19 cellular contexts compared by ENCODE assay signal in genomic region chr17:68178831-68179230, GRCh38.
DNase-seq lines count a peak whose midpoint lies in the region; ATAC-seq, FAIRE-seq and TF ChIP-seq lines count a peak whose summit lies in the region.
"Had no signal": no experiment of that assay in that cellular context is flagged by ENCODE, and none has a peak within 500 bp of the region (broad histone marks: within the 10 kb centered on the region; RNA-seq: fewer than 3 reads in every experiment).

No MANE protein-coding gene starts in this region.

- no peak for TF ChIP-seq RAD21 in HepG2 (CRISPR knock-in tag; IDR thresholded peaks at IDR 0.05)

- TF ChIP-seq EP300 in HepG2 (IDR thresholded peaks at IDR 0.05; ENCODE audit: low read depth in 2 of 2, low read length in 2 of 2) = no peak
- TF ChIP-seq EP300 in HepG2 (CRISPR knock-in tag; IDR thresholded peaks at IDR 0.05; ENCODE audit: borderline replicate concordance) = no peak

- peaks cover 4% of the 10 kb centered on the region for H3K27me3 Mint-ChIP-seq in HFFc6 (ENCODE audit: insufficient read depth)
- H3K27me3 Mint-ChIP-seq: CD4-positive, alpha-beta memory T cell had no signal

- H3K27ac Mint-ChIP-seq in HFFc6 = no peak overlapping the region
- H3K27ac Mint-ChIP-seq: CD14-positive monocyte, H9 had no signal

- no peak overlapping the region for H3K9ac ChIP-seq in HepG2 (ENCODE audit: insufficient read depth, low read depth, low read length)
- H3K9ac ChIP-seq: BLaER1 had no signal

- no peaks in the 10 kb centered on the region for H3K36me3 ChIP-seq in HepG2 (replicated peaks in 1 of 2; ENCODE audit: control insufficient read depth in 1 of 2, insufficient read depth in 2 of 2, low read length in 2 of 2)
- no peaks in the 10 kb centered on the region for H3K36me3 ChIP-seq in right lobe of liver
- H3K36me3 ChIP-seq: BLaER1 had no signal

- ATAC-seq in HepG2 (0 out of 3 replicates have a peak, but pooled peaks have one; percentile 13), right lobe of liver (no peak), HG02642 (IDR thresholded peaks at IDR 0.05; ENCODE audit: poor library complexity, unreplicated experiment) (no peak)
- ATAC-seq: K562 had no signal

- H3K4me3 Mint-ChIP-seq in HFFc6 = no peak overlapping the region
- H3K4me3 Mint-ChIP-seq: CD14-positive monocyte, H9 had no signal

- WGBS in HepG2 (ENCODE audit: low lambda C conversion rate) = 31% methylated on average over 6 of the region's 6 CpGs
- 67% methylated on average over 1 of the region's 6 CpGs for WGBS in right lobe of liver (ENCODE audit: insufficient coverage, low coverage, low lambda C conversion rate, missing lambda C conversion rate)

- no peak overlapping the region for H3K4me2 ChIP-seq in HepG2 (ENCODE audit: low read depth, low read length)
- H3K4me2 ChIP-seq: BLaER1 had no signal

- no peaks in the 10 kb centered on the region for H3K9me3 Mint-ChIP-seq in HFFc6
- H3K9me3 Mint-ChIP-seq: H9 had no signal

- DNase-seq in HepG2 (ENCODE audit: low spot score) (no peak), right lobe of liver (no peak), cerebellar cortex (ENCODE audit: low spot score) (peak; percentile 52), iPS-NIHi7 (ENCODE audit: extremely low spot score) (peak; percentile 1), D341Med (ENCODE audit: low spot score) (no peak), HFFc6 (no peak), SKM-1 treated with dmso at 0.1 percent for 144 hours (lab: John Stamatoyannopoulos, UW; ENCODE audit: unreplicated experiment) (no peak)
- DNase-seq: 8988T; CD4-positive, alpha-beta memory T cell; EL; GDM1; H9; IMR-90 had no signal

- no peak overlapping the region for H2AFZ ChIP-seq in HepG2 (ENCODE audit: low read length)

- TF ChIP-seq POLR2A in HepG2 (IDR thresholded peaks at IDR 0.05; ENCODE audit: insufficient read depth in 1 of 2, low read depth in 2 of 2, low read length in 2 of 2) (no peak), right lobe of liver (IDR thresholded peaks at IDR 0.05) (no peak)

- no peak for TF ChIP-seq CTCF in HepG2 (CRISPR knock-in tag; IDR thresholded peaks at IDR 0.05)
- TF ChIP-seq CTCF in right lobe of liver (IDR thresholded peaks at IDR 0.05) = no peak
- TF ChIP-seq CTCF in HFFc6 (IDR thresholded peaks at IDR 0.05) = no peak

- H3K27me3 ChIP-seq in HepG2 (ENCODE audit: control insufficient read depth in 1 of 2, insufficient read depth in 2 of 2, low read length in 2 of 2) (peaks cover 0 to 24% of the 10 kb centered on the region in 2 experiments; a peak in 4 of 5 replicates), right lobe of liver (no peaks in the 10 kb centered on the region)
- H3K27me3 ChIP-seq: BLaER1 had no signal

- H3K9me3 ChIP-seq in HepG2 (ENCODE audit: low read length) = no peaks in the 10 kb centered on the region
- no peaks in the 10 kb centered on the region for H3K9me3 ChIP-seq in right lobe of liver

- H4K20me1 ChIP-seq in HepG2 (ENCODE audit: insufficient read depth, low read length) = no peaks in the 10 kb centered on the region
- H4K20me1 ChIP-seq: BLaER1 had no signal

- BruUV-seq in HepG2 (replicated peaks; lab: Mats Ljungman, UMichigan) = no TSS peak

- H3K4me1 ChIP-seq in HepG2 (ENCODE audit: insufficient read depth, low read length) = peaks cover 21% of the 10 kb centered on the region
- no peaks in the 10 kb centered on the region for H3K4me1 ChIP-seq in right lobe of liver

- no peaks in the 10 kb centered on the region; the same call in 1 of the 2 replicates for H3K36me3 Mint-ChIP-seq in HFFc6 (ENCODE audit: low read depth)
- H3K36me3 Mint-ChIP-seq: CD14-positive monocyte had no signal

- H3K4me1 Mint-ChIP-seq in HFFc6 (ENCODE audit: low read depth) = peaks cover 4% of the 10 kb centered on the region; the same call in 1 of the 2 replicates

- in situ Hi-C loops in HepG2 (cut with HindIII; ENCODE audit: extremely low pct_ligation_motif_present, low pct_unique_long_range_greater_than_20kb) = no loop called here

- CTCF ChIA-PET in HepG2 (lab: Yijun Ruan, JAX; ENCODE audit: low intra/inter-chr PET ratio, low total read pairs) = no interaction called here

- H3K27ac ChIP-seq in HepG2 (ENCODE audit: extremely low read length, insufficient read depth, low read length) (no peak overlapping the region), right lobe of liver (no peak overlapping the region)
- H3K27ac ChIP-seq: BLaER1, HL-60 had no signal

- H3K79me2 ChIP-seq in HepG2 (ENCODE audit: insufficient read depth, low read length) = no peaks in the 10 kb centered on the region

- POLR2A ChIA-PET in HepG2 (lab: Yijun Ruan, JAX) = no interaction called here

- intact Hi-C loops in HepG2 (cut with micrococcal nuclease; ENCODE audit: unreplicated experiment) = no loop called here
- intact Hi-C loops in right lobe of liver (cut with DNase I) = loop anchor here (10.0 kb wide), 1 partner anchor 286 kb away; no protein-coding TSS in a partner anchor

- H3K4me3 ChIP-seq in HepG2 (replicated peaks in 1 of 3; ENCODE audit: insufficient read depth in 1 of 3, low read depth in 2 of 3, low read length in 3 of 3) (no peak overlapping the region), right lobe of liver (no peak overlapping the region)
- H3K4me3 ChIP-seq: BLaER1, K562 had no signal

- no peak for FAIRE-seq in HepG2 (lab: Jason Lieb, UNC)
- FAIRE-seq: H1, K562 had no signal

TF ChIP-seq in HepG2, 621 proteins besides CTCF, POLR2A, EP300 and RAD21:
- TF ChIP-seq, protein P1, sequence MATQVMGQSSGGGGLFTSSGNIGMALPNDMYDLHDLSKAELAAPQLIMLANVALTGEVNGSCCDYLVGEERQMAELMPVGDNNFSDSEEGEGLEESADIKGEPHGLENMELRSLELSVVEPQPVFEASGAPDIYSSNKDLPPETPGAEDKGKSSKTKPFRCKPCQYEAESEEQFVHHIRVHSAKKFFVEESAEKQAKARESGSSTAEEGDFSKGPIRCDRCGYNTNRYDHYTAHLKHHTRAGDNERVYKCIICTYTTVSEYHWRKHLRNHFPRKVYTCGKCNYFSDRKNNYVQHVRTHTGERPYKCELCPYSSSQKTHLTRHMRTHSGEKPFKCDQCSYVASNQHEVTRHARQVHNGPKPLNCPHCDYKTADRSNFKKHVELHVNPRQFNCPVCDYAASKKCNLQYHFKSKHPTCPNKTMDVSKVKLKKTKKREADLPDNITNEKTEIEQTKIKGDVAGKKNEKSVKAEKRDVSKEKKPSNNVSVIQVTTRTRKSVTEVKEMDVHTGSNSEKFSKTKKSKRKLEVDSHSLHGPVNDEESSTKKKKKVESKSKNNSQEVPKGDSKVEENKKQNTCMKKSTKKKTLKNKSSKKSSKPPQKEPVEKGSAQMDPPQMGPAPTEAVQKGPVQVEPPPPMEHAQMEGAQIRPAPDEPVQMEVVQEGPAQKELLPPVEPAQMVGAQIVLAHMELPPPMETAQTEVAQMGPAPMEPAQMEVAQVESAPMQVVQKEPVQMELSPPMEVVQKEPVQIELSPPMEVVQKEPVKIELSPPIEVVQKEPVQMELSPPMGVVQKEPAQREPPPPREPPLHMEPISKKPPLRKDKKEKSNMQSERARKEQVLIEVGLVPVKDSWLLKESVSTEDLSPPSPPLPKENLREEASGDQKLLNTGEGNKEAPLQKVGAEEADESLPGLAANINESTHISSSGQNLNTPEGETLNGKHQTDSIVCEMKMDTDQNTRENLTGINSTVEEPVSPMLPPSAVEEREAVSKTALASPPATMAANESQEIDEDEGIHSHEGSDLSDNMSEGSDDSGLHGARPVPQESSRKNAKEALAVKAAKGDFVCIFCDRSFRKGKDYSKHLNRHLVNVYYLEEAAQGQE (IDR thresholded peaks at IDR 0.05; ENCODE audit: borderline replicate concordance in 1 of 2, low read depth in 1 of 2, low read length in 2 of 2) = no peak
- TF ChIP-seq NCOA5 (CRISPR knock-in tag; IDR thresholded peaks at IDR 0.05) = 0 out of 2 replicates have a peak, but pooled peaks have one; percentile 43

Comparison
In these comparisons a context has a peak if more than half of its experiments do, and no peak if none do; other contexts are left out.
1. DNase-seq: peak in cerebellar cortex (single experiment) and iPS-NIHi7 (single experiment); none in HepG2 (single experiment), right lobe of liver (0 of 3), D341Med (single experiment), HFFc6 (single experiment) and SKM-1 treated with dmso at 0.1 percent for 144 hours (single experiment).